ENCODE assay signal across 1 cellular context in the genomic region with DNA sequence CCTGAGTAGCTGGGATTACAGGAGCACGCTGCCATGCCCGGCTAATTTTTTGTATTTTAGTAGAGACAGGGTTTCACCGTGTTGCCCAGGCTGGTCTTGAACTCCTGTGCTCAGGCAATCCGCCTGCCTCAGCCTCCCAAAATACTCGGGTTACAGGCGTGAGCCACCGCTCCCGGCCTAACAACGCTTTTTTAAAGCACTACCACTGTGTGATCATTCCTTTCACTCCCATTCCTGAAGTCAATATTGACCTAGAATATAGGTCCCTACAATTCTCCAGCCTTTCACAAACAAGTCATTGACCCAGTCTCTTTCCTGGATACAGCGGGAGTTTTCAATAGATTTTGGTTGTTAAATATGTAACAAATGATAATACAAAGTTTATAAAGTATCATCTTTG.
A peak's percentile ranks its signal among the peaks of the same experiment; 100 is the strongest.
TF ChIP-seq lines count a peak whose summit lies in the region.

No MANE protein-coding gene starts in this region.

TF ChIP-seq in HepG2, 621 proteins besides CTCF, POLR2A, EP300 and RAD21:
- TF ChIP-seq, protein P1, sequence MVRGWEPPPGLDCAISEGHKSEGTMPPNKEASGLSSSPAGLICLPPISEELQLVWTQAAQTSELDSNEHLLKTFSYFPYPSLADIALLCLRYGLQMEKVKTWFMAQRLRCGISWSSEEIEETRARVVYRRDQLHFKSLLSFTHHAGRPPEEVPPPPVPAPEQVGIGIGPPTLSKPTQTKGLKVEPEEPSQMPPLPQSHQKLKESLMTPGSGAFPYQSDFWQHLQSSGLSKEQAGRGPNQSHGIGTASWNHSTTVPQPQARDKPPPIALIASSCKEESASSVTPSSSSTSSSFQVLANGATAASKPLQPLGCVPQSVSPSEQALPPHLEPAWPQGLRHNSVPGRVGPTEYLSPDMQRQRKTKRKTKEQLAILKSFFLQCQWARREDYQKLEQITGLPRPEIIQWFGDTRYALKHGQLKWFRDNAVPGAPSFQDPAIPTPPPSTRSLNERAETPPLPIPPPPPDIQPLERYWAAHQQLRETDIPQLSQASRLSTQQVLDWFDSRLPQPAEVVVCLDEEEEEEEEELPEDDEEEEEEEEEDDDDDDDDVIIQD (CRISPR knock-in tag; IDR thresholded peaks at IDR 0.05; ENCODE audit: low read depth): peak; percentile 47; the same call in 1 of the 2 replicates
- TF ChIP-seq, protein P2, sequence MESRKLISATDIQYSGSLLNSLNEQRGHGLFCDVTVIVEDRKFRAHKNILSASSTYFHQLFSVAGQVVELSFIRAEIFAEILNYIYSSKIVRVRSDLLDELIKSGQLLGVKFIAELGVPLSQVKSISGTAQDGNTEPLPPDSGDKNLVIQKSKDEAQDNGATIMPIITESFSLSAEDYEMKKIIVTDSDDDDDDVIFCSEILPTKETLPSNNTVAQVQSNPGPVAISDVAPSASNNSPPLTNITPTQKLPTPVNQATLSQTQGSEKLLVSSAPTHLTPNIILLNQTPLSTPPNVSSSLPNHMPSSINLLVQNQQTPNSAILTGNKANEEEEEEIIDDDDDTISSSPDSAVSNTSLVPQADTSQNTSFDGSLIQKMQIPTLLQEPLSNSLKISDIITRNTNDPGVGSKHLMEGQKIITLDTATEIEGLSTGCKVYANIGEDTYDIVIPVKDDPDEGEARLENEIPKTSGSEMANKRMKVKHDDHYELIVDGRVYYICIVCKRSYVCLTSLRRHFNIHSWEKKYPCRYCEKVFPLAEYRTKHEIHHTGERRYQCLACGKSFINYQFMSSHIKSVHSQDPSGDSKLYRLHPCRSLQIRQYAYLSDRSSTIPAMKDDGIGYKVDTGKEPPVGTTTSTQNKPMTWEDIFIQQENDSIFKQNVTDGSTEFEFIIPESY (CRISPR knock-in tag; IDR thresholded peaks at IDR 0.05): peak; percentile 83
- no peak for TF ChIP-seq MEIS2 (CRISPR knock-in tag; IDR thresholded peaks at IDR 0.05)
- TF ChIP-seq ZBTB38 (CRISPR knock-in tag; IDR thresholded peaks at IDR 0.05): no peak
- TF ChIP-seq POGZ (CRISPR knock-in tag; IDR thresholded peaks at IDR 0.05): peak; percentile 42; the same call in 1 of the 2 replicates
- peak; percentile 47; the same call in 1 of the 2 replicates for TF ChIP-seq ZMYM2 (CRISPR knock-in tag; IDR thresholded peaks at IDR 0.05)
